In genomic region chr5:172714491-172715420, GRCh38 we compare ENCODE assay signal across 9 cellular contexts. TPM values are rescaled to one million over a fixed set of nuclear protein-coding genes. Genes with fewer than 3 reads are reported as not detected.
DNase-seq lines count a peak whose midpoint lies in the region; ATAC-seq and TF ChIP-seq lines count a peak whose summit lies in the region.
"Had no signal": no experiment of that assay in that cellular context is flagged by ENCODE, and none has a peak within 500 bp of the region (broad histone marks: within the 10 kb centered on the region; RNA-seq: fewer than 3 reads in every experiment).

No MANE protein-coding gene starts in this region.

- peak overlapping the region in 1 of 7 donors; percentile 1 for H3K4me3 Mint-ChIP-seq in CD8-positive, alpha-beta memory T cell
- H3K4me3 Mint-ChIP-seq in activated naive CD8-positive, alpha-beta T cell treated with anti-CD3 and anti-CD28 coated beads, Interleukin-2, amount 10 ng/mL, durations not matched to agents 7 days and 5 days, result no peak overlapping the region
- H3K4me3 Mint-ChIP-seq in progenitor cell of endocrine pancreas (ENCODE audit: low read depth), result no peak overlapping the region
- H3K4me3 Mint-ChIP-seq: activated naive CD4-positive, alpha-beta T cell treated with anti-CD3 and anti-CD28 coated beads, Interleukin-2, amount 50 U/mL, for 24 hours had no signal

- CTCF ChIA-PET in CD8-positive, alpha-beta memory T cell (lab: Charles Lee), result interaction anchor here (0.7 to 7.3 kb wide), 27 partner anchors 10 to 292 kb away, joined by 3 to 270 read pairs (median 6); partner anchors contain the start of genes DUSP1 and RPL26L1
- CTCF ChIA-PET in IMR-90 (lab: Yijun Ruan, JAX), result interaction anchor here (0.7 to 1.8 kb wide), 23 partner anchors 10 to 450 kb away, joined by 3 to 25 read pairs (median 4); partner anchors contain the start of gene DUSP1

- no peak overlapping the region for H3K27ac ChIP-seq in CD8-positive, alpha-beta memory T cell (ENCODE audit: low read depth, low read length)
- H3K27ac ChIP-seq in IMR-90 (ENCODE audit: insufficient read depth, low read length) (peak overlapping the region; percentile 2; the same call in 1 of the 2 replicates), upper lobe of right lung (peak overlapping the region; percentile 81)

- H3K9me3 Mint-ChIP-seq in CD8-positive, alpha-beta memory T cell, result peaks cover 0 to 2% (median 0%) of the 10 kb centered on the region in 5 donors
- H3K9me3 Mint-ChIP-seq in activated naive CD8-positive, alpha-beta T cell treated with anti-CD3 and anti-CD28 coated beads, Interleukin-2, amount 10 ng/mL, durations not matched to agents 7 days and 5 days, result no peaks in the 10 kb centered on the region
- H3K9me3 Mint-ChIP-seq in progenitor cell of endocrine pancreas (ENCODE audit: low read depth), result no peaks in the 10 kb centered on the region
- H3K9me3 Mint-ChIP-seq: activated naive CD4-positive, alpha-beta T cell treated with anti-CD3 and anti-CD28 coated beads, Interleukin-2, amount 50 U/mL, for 24 hours had no signal

- peak overlapping the region; percentile 12 to 33; a peak in 3 of 4 replicates for H4K8ac ChIP-seq in IMR-90 (ENCODE audit: low read depth in 2 of 2, low read length in 2 of 2)

- H3K9me1 ChIP-seq in IMR-90 (ENCODE audit: insufficient read depth, low read length), result peaks cover 6% of the 10 kb centered on the region; the same call in 1 of the 2 replicates

- H2BK5ac ChIP-seq in IMR-90 (ENCODE audit: low read depth, low read length, poor library complexity, severe bottlenecking), result peak overlapping the region; percentile 32

- no peak for TF ChIP-seq POLR2A in IMR-90 (IDR thresholded peaks at IDR 0.05; ENCODE audit: low read depth, low read length)

- H2AK5ac ChIP-seq in IMR-90 (ENCODE audit: low read depth, low read length), result peak overlapping the region; percentile 95

- no peak overlapping the region for H3K4me3 ChIP-seq in CD8-positive, alpha-beta memory T cell (ENCODE audit: low read length)
- H3K4me3 ChIP-seq in IMR-90 (ENCODE audit: insufficient read depth, low read depth, low read length) (no peak overlapping the region), upper lobe of right lung (no peak overlapping the region)

- peak; percentile 50 to 74 (median 52) for DNase-seq in CD8-positive, alpha-beta memory T cell
- DNase-seq in IMR-90 (peak; percentile 61), Right ventricle myocardium superior (peak; percentile 88), progenitor cell of endocrine pancreas (ENCODE audit: low spot score, unreplicated experiment) (peak; percentile 59), upper lobe of right lung (peak; percentile 90)
- peak; percentile 67 for DNase-seq in activated naive CD8-positive, alpha-beta T cell treated with anti-CD3 and anti-CD28 coated beads, Interleukin-2, amount 10 ng/mL, durations not matched to agents 7 days and 5 days

- dilution Hi-C loops in IMR-90 (cut with HindIII; ENCODE audit: low sequenced_read_pairs, unreplicated experiment), result no loop called here

- POLR2A ChIA-PET in CD8-positive, alpha-beta memory T cell (lab: Charles Lee), result interaction anchor here (1.1 to 2.2 kb wide), 4 partner anchors 50 to 218 kb away, joined by 5 to 9 read pairs (median 8); partner anchors contain the start of gene DUSP1
- POLR2A ChIA-PET in IMR-90 (lab: Charles Lee; ENCODE audit: unreplicated experiment), result interaction anchor here (1.1 to 1.5 kb wide), 3 partner anchors 51 to 57 kb away, joined by 3 to 13 read pairs (median 9); no protein-coding TSS in a partner anchor
- POLR2A ChIA-PET in activated naive CD8-positive, alpha-beta T cell treated with anti-CD3 and anti-CD28 coated beads, Interleukin-2, amount 10 ng/mL, durations not matched to agents 7 days and 5 days (lab: Charles Lee), result interaction anchor here (0.5 to 1.2 kb wide), 4 partner anchors 50 to 219 kb away, joined by 3 to 12 read pairs (median 4); partner anchors contain the start of gene DUSP1

- intact Hi-C loops in IMR-90 (cut with micrococcal nuclease) (loop anchor here (5.0 to 10.0 kb wide), 3 partner anchors 120 to 343 kb away; partner anchors contain the start of genes CREBRF and ERGIC1), Right ventricle myocardium superior (cut with DNase I) (loop anchor here (10.0 kb wide), 1 partner anchor 120 kb away; the partner anchor contains the start of gene ERGIC1), upper lobe of right lung (cut with DNase I) (loop anchor here (5.0 kb wide), 2 partner anchors 53 to 218 kb away; no protein-coding TSS in a partner anchor)

- H4K91ac ChIP-seq in IMR-90 (ENCODE audit: insufficient read depth, low read depth, low read length), result peak overlapping the region; percentile 79

- H2BK15ac ChIP-seq in IMR-90 (ENCODE audit: low read depth, low read length), result peak overlapping the region; percentile 98; the same call in 2 of the 3 replicates

- H3K9ac ChIP-seq in IMR-90 (ENCODE audit: low read depth, low read length), result no peak overlapping the region; the same call in 1 of the 2 replicates

- H3K14ac ChIP-seq in IMR-90 (replicated peaks; ENCODE audit: low read depth, low read length), result no peak overlapping the region

- peak; percentile 64 for TF ChIP-seq RAD21 in IMR-90 (IDR thresholded peaks at IDR 0.05; ENCODE audit: low read length)

- BruUV-seq in IMR-90 (replicated peaks; lab: Mats Ljungman, UMichigan), result no TSS peak

- 0 out of 2 replicates have a peak overlapping the region, but pooled peaks have one; percentile 19 for H3K23ac ChIP-seq in IMR-90 (ENCODE audit: low read depth, low read length)

- peaks cover 15 to 20% (median 18%) of the 10 kb centered on the region in 3 donors for H3K4me1 Mint-ChIP-seq in CD8-positive, alpha-beta memory T cell
- H3K4me1 Mint-ChIP-seq in activated naive CD8-positive, alpha-beta T cell treated with anti-CD3 and anti-CD28 coated beads, Interleukin-2, amount 10 ng/mL, durations not matched to agents 7 days and 5 days, result peaks cover 3% of the 10 kb centered on the region
- no peaks in the 10 kb centered on the region for H3K4me1 Mint-ChIP-seq in progenitor cell of endocrine pancreas (ENCODE audit: low read depth)
- H3K4me1 Mint-ChIP-seq: activated naive CD4-positive, alpha-beta T cell treated with anti-CD3 and anti-CD28 coated beads, Interleukin-2, amount 50 U/mL, for 24 hours had no signal

- peak overlapping the region; percentile 88 for H2BK120ac ChIP-seq in IMR-90 (ENCODE audit: low read depth, low read length)

- no peak overlapping the region for H3K56ac ChIP-seq in IMR-90 (ENCODE audit: extremely low read depth, insufficient read depth, low read length)

- no peak overlapping the region for H3K4me2 ChIP-seq in IMR-90 (ENCODE audit: low read depth, low read length)

- H3K4me1 ChIP-seq in CD8-positive, alpha-beta memory T cell (ENCODE audit: insufficient read depth, low read length), result peaks cover 12% of the 10 kb centered on the region
- H3K4me1 ChIP-seq in IMR-90 (ENCODE audit: control insufficient read depth, insufficient read depth, low read length) (peaks cover 6% of the 10 kb centered on the region), upper lobe of right lung (peaks cover 41% of the 10 kb centered on the region)

- H4K5ac ChIP-seq in IMR-90 (ENCODE audit: low read depth, low read length), result no peak overlapping the region

- H3K27ac Mint-ChIP-seq in CD8-positive, alpha-beta memory T cell, result peak overlapping the region in 6 of 8 donors; percentile 12 to 82 (median 59)
- no peak overlapping the region for H3K27ac Mint-ChIP-seq in activated naive CD8-positive, alpha-beta T cell treated with anti-CD3 and anti-CD28 coated beads, Interleukin-2, amount 10 ng/mL, durations not matched to agents 7 days and 5 days
- H3K27ac Mint-ChIP-seq in progenitor cell of endocrine pancreas, result no peak overlapping the region
- H3K27ac Mint-ChIP-seq: activated naive CD4-positive, alpha-beta T cell treated with anti-CD3 and anti-CD28 coated beads, Interleukin-2, amount 50 U/mL, for 24 hours had no signal

- H3K79me1 ChIP-seq in IMR-90 (ENCODE audit: low read depth in 1 of 2, low read length in 2 of 2), result peaks cover 0 to 5% of the 10 kb centered on the region in 2 experiments; a peak in 2 of 4 replicates

- 42% methylated on average over 2 of the region's 15 CpGs; no CpG with 5 or more reads in 1 of the 2 experiments for WGBS in IMR-90 (ENCODE audit: extremely low coverage in 2 of 2, insufficient read length in 1 of 2), 2 experiments

- peak overlapping the region; percentile 84; the same call in 1 of the 2 replicates for H2BK20ac ChIP-seq in IMR-90 (ENCODE audit: low read depth, low read length)

- H3K9me3 ChIP-seq in CD8-positive, alpha-beta memory T cell (ENCODE audit: low read length), result no peaks in the 10 kb centered on the region
- no peaks in the 10 kb centered on the region for H3K9me3 ChIP-seq in IMR-90 (ENCODE audit: control insufficient read depth, insufficient read depth, low read length)
- no peaks in the 10 kb centered on the region for H3K9me3 ChIP-seq in upper lobe of right lung

- H4K20me1 ChIP-seq in IMR-90 (ENCODE audit: insufficient read depth, low read length), result no peaks in the 10 kb centered on the region

- peaks cover 2 to 21% of the 10 kb centered on the region in 2 donors for H3K27me3 Mint-ChIP-seq in CD8-positive, alpha-beta memory T cell
- peaks cover 14% of the 10 kb centered on the region for H3K27me3 Mint-ChIP-seq in activated naive CD8-positive, alpha-beta T cell treated with anti-CD3 and anti-CD28 coated beads, Interleukin-2, amount 10 ng/mL, durations not matched to agents 7 days and 5 days
- peaks cover 13% of the 10 kb centered on the region for H3K27me3 Mint-ChIP-seq in progenitor cell of endocrine pancreas

- in situ Hi-C loops in IMR-90 (cut with MboI; ENCODE audit: low sequenced_read_pairs), result loop anchor here (5.0 to 25.0 kb wide), 3 partner anchors 53 to 873 kb away; no protein-coding TSS in a partner anchor

- peak overlapping the region; percentile 83 for H3K4ac ChIP-seq in IMR-90 (ENCODE audit: low read depth, low read length)

- ATAC-seq in GM19397 (IDR thresholded peaks at IDR 0.05; ENCODE audit: unreplicated experiment) (peak; percentile 60), IMR-90 (ENCODE audit: low read depth) (peak; percentile 74), SK-N-SH treated with all-trans-retinoic acid at 6 μM for 48 hours (peak; percentile 88), Right ventricle myocardium superior (ENCODE audit: poor library complexity) (peak; percentile 75), upper lobe of right lung (peak; percentile 89)
- ATAC-seq in activated naive CD8-positive, alpha-beta T cell treated with anti-CD3 and anti-CD28 coated beads, Interleukin-2, amount 10 ng/mL, durations not matched to agents 7 days and 5 days (ENCODE audit: low read depth), result peak; percentile 82

- no peaks in the 10 kb centered on the region for H3K36me3 Mint-ChIP-seq in CD8-positive, alpha-beta memory T cell
- no peaks in the 10 kb centered on the region for H3K36me3 Mint-ChIP-seq in activated naive CD8-positive, alpha-beta T cell treated with anti-CD3 and anti-CD28 coated beads, Interleukin-2, amount 10 ng/mL, durations not matched to agents 7 days and 5 days
- no peaks in the 10 kb centered on the region for H3K36me3 Mint-ChIP-seq in progenitor cell of endocrine pancreas (ENCODE audit: insufficient read depth)
- H3K36me3 Mint-ChIP-seq: activated naive CD4-positive, alpha-beta T cell treated with anti-CD3 and anti-CD28 coated beads, Interleukin-2, amount 50 U/mL, for 24 hours had no signal

- H3K18ac ChIP-seq in IMR-90 (ENCODE audit: low read depth, low read length), result no peak overlapping the region

- peak; percentile 69 for TF ChIP-seq CTCF in IMR-90 (conservative IDR thresholded peaks at IDR 0.05; ENCODE audit: low read depth, low read length)
- TF ChIP-seq CTCF in progenitor cell of endocrine pancreas (IDR thresholded peaks at IDR 0.05; ENCODE audit: unreplicated experiment), result peak; percentile 79
- peak; percentile 89 for TF ChIP-seq CTCF in upper lobe of right lung (IDR thresholded peaks at IDR 0.05)

- H2AK9ac ChIP-seq in IMR-90 (replicated peaks; ENCODE audit: low read depth, low read length, poor library complexity), result peak overlapping the region; percentile 51

- H2AFZ ChIP-seq in IMR-90 (replicated peaks; ENCODE audit: low read length, poor library complexity), result peak overlapping the region; percentile 84

- H3K36me3 ChIP-seq in CD8-positive, alpha-beta memory T cell (ENCODE audit: insufficient read depth, low read length), result no peaks in the 10 kb centered on the region
- H3K36me3 ChIP-seq in IMR-90 (ENCODE audit: control insufficient read depth, insufficient read depth, low read length) (no peaks in the 10 kb centered on the region), upper lobe of right lung (no peaks in the 10 kb centered on the region)

- H3K27me3 ChIP-seq in CD8-positive, alpha-beta memory T cell (ENCODE audit: insufficient read depth, low read length, poor library complexity, severe bottlenecking), result no peaks in the 10 kb centered on the region
- H3K27me3 ChIP-seq in IMR-90 (ENCODE audit: control insufficient read depth, insufficient read depth, low read length) (no peaks in the 10 kb centered on the region), upper lobe of right lung (no peaks in the 10 kb centered on the region)

RNA-seq across cellular contexts. Expression of gene DUSP1, which starts 56.2 kb away (rescaled TPM):
- 10 to 100 TPM in 1 of 2 experiments, 1 to 10 TPM in 1; 9.4 to 10.9 TPM for total RNA-seq in CD8-positive, alpha-beta memory T cell
- polyA plus RNA-seq in CD8-positive, alpha-beta memory T cell, result 1,007 TPM
- total RNA-seq in IMR-90 (2012; rRNA removed) (304 and 320 TPM in 2 replicates), Right ventricle myocardium superior (122 TPM), progenitor cell of endocrine pancreas (40.7 and 42.0 TPM in 2 replicates), upper lobe of right lung (382 TPM)
- polyA plus RNA-seq in IMR-90 (2012; rRNA removed), result 467 and 674 TPM in 2 replicates
- polyA plus RNA-seq in IMR-90 (2012; cell fraction: cytosol; rRNA removed), result 405 and 1,457 TPM in 2 replicates
- polyA plus RNA-seq in IMR-90 (2012; cell fraction: nucleus; rRNA removed; ENCODE audit: low replicate concordance), result 1,904 and 1,990 TPM in 2 replicates
- total RNA-seq in activated naive CD8-positive, alpha-beta T cell treated with anti-CD3 and anti-CD28 coated beads, Interleukin-2, amount 10 ng/mL, durations not matched to agents 7 days and 5 days, result 10 to 100 TPM; 39.4 to 41.5 TPM

Comparison
In these comparisons a context has a peak if more than half of its experiments do, and no peak if none do; other contexts are left out.
1. H3K27ac Mint-ChIP-seq: peak in CD8-positive, alpha-beta memory T cell (6 of 8); none in activated naive CD8-positive, alpha-beta T cell treated with anti-CD3 and anti-CD28 coated beads, Interleukin-2, amount 10 ng/mL, durations not matched to agents 7 days and 5 days (single experiment) and progenitor cell of endocrine pancreas (single experiment).
2. Peak in every context shown above with its lines, with median percentiles within 50 percentile points of each other: DNase-seq, ATAC-seq and CTCF ChIP-seq.